In the genomic region with DNA sequence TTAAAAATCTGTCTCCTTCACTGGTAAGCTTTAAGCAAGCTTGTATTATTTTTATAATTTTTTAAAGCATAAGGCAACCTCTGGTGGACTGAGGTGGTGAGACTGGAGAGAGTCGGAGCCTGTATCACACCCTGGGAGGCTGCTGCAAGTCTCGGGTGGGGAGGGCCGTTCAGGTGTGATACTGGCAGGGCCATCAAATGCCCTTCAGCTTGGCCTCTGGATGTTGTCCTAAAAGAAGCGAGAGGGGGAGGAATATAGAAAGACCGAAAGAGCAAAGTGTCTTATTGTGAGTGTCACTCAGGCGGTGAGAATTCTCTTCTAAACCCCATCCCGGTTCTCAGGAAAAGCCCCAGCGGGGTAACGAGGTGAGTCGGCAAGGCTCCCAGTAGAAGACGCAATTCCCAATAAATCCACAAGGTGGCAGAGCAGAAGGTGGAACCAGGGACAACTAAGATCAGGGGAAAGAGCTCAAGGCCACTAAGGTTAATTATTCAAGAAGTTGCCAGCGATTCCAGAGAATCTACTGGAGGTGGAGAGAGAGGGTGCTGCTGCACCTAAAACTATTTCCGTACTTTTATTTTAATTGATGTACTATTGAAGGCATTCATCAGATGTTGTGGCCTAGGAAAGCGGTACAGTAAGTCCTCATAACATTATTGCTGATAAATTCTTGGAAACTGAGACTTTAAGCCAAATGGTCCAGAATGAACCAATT, we compare ENCODE assay signal across 9 cellular contexts. TPM values are rescaled to one million over a fixed set of nuclear protein-coding genes. Genes with fewer than 3 reads are reported as not detected.
DNase-seq lines count a peak whose midpoint lies in the region; ATAC-seq and TF ChIP-seq lines count a peak whose summit lies in the region.
"Had no signal": no experiment of that assay in that cellular context is flagged by ENCODE, and none has a peak within 500 bp of the region (broad histone marks: within the 10 kb centered on the region; RNA-seq: fewer than 3 reads in every experiment).

No MANE protein-coding gene starts in this region.

- ATAC-seq in HG02973 (IDR thresholded peaks at IDR 0.05; ENCODE audit: unreplicated experiment), result peak; percentile 59

- H3K4me1 ChIP-seq in breast epithelium, result no peaks in the 10 kb centered on the region

- DNase-seq in DMS79 treated with DMSO at 0.1 percent for 48 hours (lab: John Stamatoyannopoulos, UW), result peak; percentile 52
- no peak for DNase-seq in DMS79 (lab: John Stamatoyannopoulos, UW)
- peak; percentile 86 for DNase-seq in NCI-H2196 (lab: John Stamatoyannopoulos, UW; ENCODE audit: unreplicated experiment)
- DNase-seq in WERI-Rb-1, result peak; percentile 85
- peak in 1 of 2 donors; percentile 44 for DNase-seq in breast epithelium (ENCODE audit: low spot score in 2 of 2)
- DNase-seq in kidney epithelial cell (ENCODE audit: low read depth), result no peak
- peak; percentile 81 for DNase-seq in stimulated activated CD4-positive, alpha-beta T cell treated with anti-CD3 and anti-CD28 coated beads, Interleukin-4, amount 100 ng/mL, for 24 hours

- H3K36me3 ChIP-seq in WERI-Rb-1 (no peaks in the 10 kb centered on the region), breast epithelium (no peaks in the 10 kb centered on the region), kidney epithelial cell (ENCODE audit: control insufficient read depth, insufficient read depth, low read length) (no peaks in the 10 kb centered on the region)

- H3K27me3 ChIP-seq in WERI-Rb-1 (ENCODE audit: insufficient read depth, low read depth, severe bottlenecking) (no peaks in the 10 kb centered on the region), breast epithelium (no peaks in the 10 kb centered on the region), kidney epithelial cell (ENCODE audit: control insufficient read depth, insufficient read depth, low read length) (no peaks in the 10 kb centered on the region)
- H3K27me3 ChIP-seq: BLaER1 treated with 17β-estradiol and CSF1 and Interleukin-3, amounts not matched to agents 10 nM and 100 nM had no signal

- no peaks in the 10 kb centered on the region for H3K9me3 ChIP-seq in WERI-Rb-1 (ENCODE audit: severe bottlenecking)
- H3K9me3 ChIP-seq in breast epithelium, result no peaks in the 10 kb centered on the region
- H3K9me3 ChIP-seq: BLaER1 treated with 17β-estradiol and CSF1 and Interleukin-3, amounts not matched to agents 10 nM and 100 nM had no signal

- TF ChIP-seq CTCF in WERI-Rb-1 (IDR thresholded peaks at IDR 0.05; ENCODE audit: low read depth, low read length), result peak; percentile 79
- TF ChIP-seq CTCF in breast epithelium (IDR thresholded peaks at IDR 0.05), result peak; percentile 83 to 91 (median 84)
- TF ChIP-seq CTCF in kidney epithelial cell (IDR thresholded peaks at IDR 0.05; ENCODE audit: insufficient read depth, low read length, poor library complexity, severe bottlenecking), result peak; percentile 78

- H3K27ac ChIP-seq in WERI-Rb-1 (no peak overlapping the region), breast epithelium (no peak overlapping the region)
- H3K27ac ChIP-seq: BLaER1 treated with 17β-estradiol and CSF1 and Interleukin-3, amounts not matched to agents 10 nM and 100 nM had no signal

- H3K4me3 ChIP-seq in WERI-Rb-1 (ENCODE audit: low read depth, low read length), result no peak overlapping the region
- no peak overlapping the region for H3K4me3 ChIP-seq in breast epithelium
- H3K4me3 ChIP-seq in kidney epithelial cell (ENCODE audit: low read depth, low read length), result no peak overlapping the region
- H3K4me3 ChIP-seq: BLaER1 treated with 17β-estradiol and CSF1 and Interleukin-3, amounts not matched to agents 10 nM and 100 nM had no signal

- TF ChIP-seq POLR2A in breast epithelium (IDR thresholded peaks at IDR 0.05), result no peak

- intact Hi-C loops in breast epithelium (cut with DNase I; ENCODE audit: low total_unique reads), result no loop called here

RNA-seq across cellular contexts. Expression of a gene that starts 14.1 kb away (rescaled TPM):
- total RNA-seq in breast epithelium, result 1 to 10 TPM in 2 of 3 donors, under 1 TPM in 1; 0.48 to 2.3 (median 2.0) TPM
- 0.34 and 0.50 TPM in 2 replicates for total RNA-seq in kidney epithelial cell

RNA-seq across cellular contexts. Expression of a gene that starts 14.4 kb away (rescaled TPM):
- total RNA-seq in breast epithelium, result 10 to 100 TPM in 2 of 3 donors, 1 to 10 TPM in 1; 7.0 to 13.8 (median 11.9) TPM
- 7.0 and 8.1 TPM in 2 replicates for total RNA-seq in kidney epithelial cell

Comparison
In these comparisons a context has a peak if more than half of its experiments do, and no peak if none do; other contexts are left out.
1. DNase-seq: peak in DMS79 treated with DMSO at 0.1 percent for 48 hours (single experiment), NCI-H2196 (single experiment), WERI-Rb-1 (single experiment) and stimulated activated CD4-positive, alpha-beta T cell treated with anti-CD3 and anti-CD28 coated beads, Interleukin-4, amount 100 ng/mL, for 24 hours (single experiment); none in DMS79 (single experiment) and kidney epithelial cell (single experiment).
2. Peak in every context shown above with its lines, with median percentiles within 50 percentile points of each other: CTCF ChIP-seq.